In the genomic region with DNA sequence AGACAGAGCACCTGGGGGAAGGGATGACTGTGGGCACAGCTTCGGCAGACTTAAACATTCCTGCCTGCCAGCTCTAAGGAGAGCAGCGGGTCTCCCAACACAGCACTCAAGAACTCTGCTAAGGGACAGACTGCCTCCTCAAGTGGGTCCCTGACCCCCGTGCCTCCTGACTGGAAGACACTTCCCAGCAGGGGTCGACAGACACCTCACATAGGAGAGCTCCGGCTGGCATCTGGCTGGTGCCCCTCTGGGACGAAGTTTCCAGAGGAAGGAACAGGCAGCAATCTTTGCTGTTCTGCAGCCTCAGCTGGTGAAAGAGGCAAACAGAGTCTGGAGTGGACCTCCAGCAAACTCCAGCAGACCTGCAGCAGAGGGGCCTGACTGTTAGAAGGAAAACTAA, we compare ENCODE assay signal across 6 cellular contexts. TPM values are rescaled to one million over a fixed set of nuclear protein-coding genes. Genes with fewer than 3 reads are reported as not detected.
"Had no signal": no experiment of that assay in that cellular context is flagged by ENCODE, and none has a peak within 500 bp of the region (broad histone marks: within the 10 kb centered on the region; RNA-seq: fewer than 3 reads in every experiment).

No MANE protein-coding gene starts in this region.

RNA-seq across cellular contexts. Expression of a gene that starts 42.3 kb away (rescaled TPM):
- total RNA-seq: mononuclear cell, natural killer cell, occipital lobe, osteocyte, skeletal muscle tissue, temporal lobe had no signal
